20 cellular contexts compared by ENCODE assay signal in genomic region chr9:14031761-14032279, GRCh38.
A peak's percentile ranks its signal among the peaks of the same experiment; 100 is the strongest.
DNase-seq lines count a peak whose midpoint lies in the region; ATAC-seq and TF ChIP-seq lines count a peak whose summit lies in the region.
"Had no signal": no experiment of that assay in that cellular context is flagged by ENCODE, and none has a peak within 500 bp of the region (broad histone marks: within the 10 kb centered on the region; RNA-seq: fewer than 3 reads in every experiment).

No MANE protein-coding gene starts in this region.

- TF ChIP-seq EP300 in stomach (IDR thresholded peaks at IDR 0.05) = no peak

- no peak for TF ChIP-seq POLR2A in stomach (IDR thresholded peaks at IDR 0.05)

- H3K4me3 ChIP-seq in choroid plexus epithelial cell (ENCODE audit: low read depth, low read length) = no peak overlapping the region
- no peak overlapping the region for H3K4me3 ChIP-seq in right cardiac atrium (ENCODE audit: low read length)
- no peak overlapping the region for H3K4me3 ChIP-seq in stomach
- H3K4me3 ChIP-seq: A549, BLaER1, HAP-1, uterus had no signal

- H3K27ac ChIP-seq in right cardiac atrium (ENCODE audit: low read length) = peak overlapping the region; percentile 90
- H3K27ac ChIP-seq in stomach = peak overlapping the region in 2 of 5 donors; percentile 75 to 80
- H3K27ac ChIP-seq: A549, BLaER1, epithelial cell of prostate had no signal

- WGBS in right cardiac atrium = 60% methylated on average over 4 of the region's 4 CpGs
- WGBS in stomach, 5 donors = 71 to 93% (median 79%) methylated on average over 4 of the region's 4 CpGs

- H3K9me3 ChIP-seq in right cardiac atrium (ENCODE audit: control insufficient read depth, low read length) (no peaks in the 10 kb centered on the region), stomach (no peaks in the 10 kb centered on the region)
- H3K9me3 ChIP-seq: A549, BLaER1, HAP-1, uterus had no signal

- H3K27me3 ChIP-seq in right cardiac atrium (ENCODE audit: control insufficient read depth, insufficient read depth) (no peaks in the 10 kb centered on the region), stomach (no peaks in the 10 kb centered on the region)
- H3K27me3 ChIP-seq: BLaER1, uterus had no signal

- DNase-seq in LHCN-M2 (ENCODE audit: low read depth) = peak; percentile 21
- DNase-seq in choroid plexus epithelial cell (ENCODE audit: low read depth) = peak; percentile 19
- DNase-seq in right cardiac atrium = no peak
- DNase-seq in sciatic nerve (ENCODE audit: low spot score) = no peak
- DNase-seq in stomach = no peak
- no peak for DNase-seq in left colon
- DNase-seq in AML-193 (lab: John Stamatoyannopoulos, UW) = no peak
- no peak for DNase-seq in iPS-NIHi7 (ENCODE audit: extremely low spot score)
- DNase-seq: activated CD4-positive, alpha-beta T cell treated with anti-CD3 and anti-CD28 coated beads for 48 hours; activated CD8-positive, alpha-beta memory T cell treated with anti-CD3 and anti-CD28 coated beads, Interleukin-2, amount 10 ng/mL, durations not matched to agents 7 days and 5 days; NCI-H187; NCI-H82; SHP77; stimulated activated naive CD8-positive, alpha-beta T cell treated with anti-CD3 and anti-CD28 coated beads, Interleukin-15, amount 100 ng/mL, for 72 hours had no signal

- no peak for TF ChIP-seq CTCF in choroid plexus epithelial cell (conservative IDR thresholded peaks at IDR 0.05; ENCODE audit: low read depth, low read length)
- TF ChIP-seq CTCF in stomach (IDR thresholded peaks at IDR 0.05) = no peak

- intact Hi-C loops in right cardiac atrium (cut with DNase I) = loop anchor here in 1 of 4 donors (5.0 kb wide), 1 partner anchor 285 kb away; no protein-coding TSS in a partner anchor
- intact Hi-C loops in sciatic nerve (cut with DNase I) = no loop called here
- intact Hi-C loops in stomach (cut with DNase I; ENCODE audit: low total_unique reads) = no loop called here
- intact Hi-C loops in left colon (cut with DNase I, micrococcal nuclease) = no loop called here

- H3K36me3 ChIP-seq in stomach = no peaks in the 10 kb centered on the region
- H3K36me3 ChIP-seq: BLaER1, HAP-1, uterus had no signal

- ATAC-seq in right cardiac atrium (peak in 1 of 2 donors; percentile 39), sciatic nerve (peak; percentile 30), left colon (no peak)
- ATAC-seq: activated CD8-positive, alpha-beta memory T cell treated with anti-CD3 and anti-CD28 coated beads, Interleukin-2, amount 10 ng/mL, durations not matched to agents 7 days and 5 days; activated naive CD4-positive, alpha-beta T cell treated with anti-CD3 and anti-CD28 coated beads, Interleukin-2, amount 50 U/mL, for 72 hours; stimulated activated naive CD8-positive, alpha-beta T cell treated with anti-CD3 and anti-CD28 coated beads, Interleukin-15, amount 100 ng/mL, for 72 hours had no signal

- H3K4me1 ChIP-seq in right cardiac atrium (ENCODE audit: control insufficient read depth, insufficient read depth, low read length) = peaks cover 10% of the 10 kb centered on the region
- peaks cover 0 to 34% (median 12%) of the 10 kb centered on the region in 4 donors for H3K4me1 ChIP-seq in stomach
- H3K4me1 ChIP-seq: BLaER1, uterus had no signal

Comparison
In these comparisons a context has a peak if more than half of its experiments do, and no peak if none do; other contexts are left out.
1. DNase-seq: peak in LHCN-M2 (single experiment) and choroid plexus epithelial cell (single experiment); none in right cardiac atrium (0 of 3), sciatic nerve (single experiment), stomach (single experiment), left colon (0 of 2), AML-193 (0 of 2) and iPS-NIHi7 (single experiment).